9 cellular contexts compared by ENCODE assay signal in the genomic region with DNA sequence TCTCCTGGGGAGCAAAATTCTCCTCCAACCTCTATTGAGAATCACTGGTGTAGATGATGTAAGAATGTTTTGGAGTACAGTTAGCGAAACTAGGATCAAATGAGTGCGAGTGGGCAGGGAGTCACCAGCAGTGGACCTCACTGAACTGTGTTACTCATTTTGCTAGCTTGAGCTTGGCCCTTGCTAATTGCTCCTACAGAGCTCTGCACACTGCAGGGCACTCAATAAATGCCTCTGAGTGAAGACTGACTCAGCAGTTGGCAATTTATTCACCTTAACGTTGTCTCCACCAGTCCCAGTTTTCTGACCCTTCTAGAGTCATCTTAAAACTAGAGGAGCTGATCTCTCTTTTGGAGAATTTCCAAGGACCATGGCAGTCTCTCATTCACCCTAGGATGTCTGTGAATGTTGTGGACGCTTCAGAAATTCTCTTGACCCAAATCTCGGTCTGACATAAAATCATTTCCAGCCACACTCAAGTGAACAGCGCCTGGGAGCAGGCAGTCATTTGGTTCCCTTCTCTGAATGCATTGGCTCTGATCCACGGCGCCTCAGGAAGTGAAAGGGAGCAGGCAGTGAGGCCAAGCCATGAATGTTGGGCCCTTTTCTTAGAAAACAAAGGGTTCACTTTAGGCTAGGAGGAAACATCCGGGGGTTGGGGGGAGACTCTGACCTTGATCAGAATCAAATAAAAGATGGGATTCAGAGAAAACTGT.
A peak's percentile ranks its signal among the peaks of the same experiment; 100 is the strongest.
DNase-seq lines count a peak whose midpoint lies in the region; ATAC-seq, FAIRE-seq and TF ChIP-seq lines count a peak whose summit lies in the region.
"Had no signal": no experiment of that assay in that cellular context is flagged by ENCODE, and none has a peak within 500 bp of the region (broad histone marks: within the 10 kb centered on the region; RNA-seq: fewer than 3 reads in every experiment).

No MANE protein-coding gene starts in this region.

- peak; percentile 53 for ATAC-seq in HCT116
- no peak for ATAC-seq in omental fat pad (ENCODE audit: low FRiP score)
- ATAC-seq in HG02571 (IDR thresholded peaks at IDR 0.05; ENCODE audit: unreplicated experiment): no peak

- peak; percentile 23 for DNase-seq in HCT116 (ENCODE audit: low read depth, low spot score)
- peak; percentile 65 for DNase-seq in RCC 7860 (ENCODE audit: low spot score)
- DNase-seq in globus pallidus (ENCODE audit: low spot score): peak; percentile 87
- peak; percentile 86 for DNase-seq in putamen (ENCODE audit: low spot score)
- no peak for DNase-seq in omental fat pad (ENCODE audit: low spot score)
- DNase-seq in NCI-H748 (lab: John Stamatoyannopoulos, UW; ENCODE audit: unreplicated experiment): no peak
- DNase-seq: effector CD8-positive, alpha-beta T cell; HFFc6 had no signal

- H3K27me3 ChIP-seq in HCT116 (ENCODE audit: insufficient read depth, low read length): no peaks in the 10 kb centered on the region

- no peak overlapping the region for H3K4me3 ChIP-seq in HCT116 (replicated peaks in 1 of 2; ENCODE audit: low read depth in 1 of 2, low read length in 2 of 2)

- H2AFZ ChIP-seq in HCT116 (ENCODE audit: low read depth, low read length, poor library complexity, severe bottlenecking): peak overlapping the region; percentile 23

- no peaks in the 10 kb centered on the region for H3K79me2 ChIP-seq in HCT116 (ENCODE audit: insufficient read depth, low read length)

- no peak for TF ChIP-seq RAD21 in HCT116 (IDR thresholded peaks at IDR 0.05; ENCODE audit: low read depth)

- TF ChIP-seq POLR2A in HCT116 (IDR thresholded peaks at IDR 0.05; ENCODE audit: borderline replicate concordance, extremely low read depth, insufficient read depth, insufficient read length): no peak

- H3K4me2 ChIP-seq in HCT116 (ENCODE audit: low read length): peak overlapping the region; percentile 43

- BruUV-seq in HCT116 (replicated peaks; lab: Mats Ljungman, UMichigan): no TSS peak

- H3K27ac ChIP-seq in HCT116 (ENCODE audit: low read depth, low read length): no peak overlapping the region

- TF ChIP-seq CTCF in HCT116 (IDR thresholded peaks at IDR 0.05 in 2 of 3, conservative IDR thresholded peaks at IDR 0.05 in 1 of 3; ENCODE audit: borderline replicate concordance in 1 of 3, insufficient read depth in 1 of 3, low read depth in 2 of 3, low read length in 2 of 3) (no peak), omental fat pad (IDR thresholded peaks at IDR 0.05) (no peak)

- no peaks in the 10 kb centered on the region for H4K20me1 ChIP-seq in HCT116 (ENCODE audit: insufficient read depth)

- peaks cover 0 to 14% of the 10 kb centered on the region in 2 experiments; a peak in 2 of 4 replicates for H3K4me1 ChIP-seq in HCT116 (ENCODE audit: control insufficient read depth in 1 of 2, insufficient read depth in 2 of 2, low read length in 2 of 2)

- H3K9ac ChIP-seq in HCT116 (ENCODE audit: low read length): no peak overlapping the region

- H3K9me3 ChIP-seq in HCT116 (ENCODE audit: control insufficient read depth in 1 of 2, insufficient read depth in 1 of 2, low read depth in 1 of 2, low read length in 2 of 2): no peaks in the 10 kb centered on the region

- H3K36me3 ChIP-seq in HCT116 (ENCODE audit: control insufficient read depth in 1 of 2, insufficient read depth in 2 of 2, low read length in 2 of 2): no peaks in the 10 kb centered on the region

- no peaks in the 10 kb centered on the region for H3K9me2 ChIP-seq in HCT116 (ENCODE audit: insufficient read depth)

- no peak for FAIRE-seq in RCC 7860 (lab: Jason Lieb, UNC)

- RAD21 ChIA-PET in HCT116 (lab: Charles Lee; ENCODE audit: low non-redundant PET in 1 of 2, low total read pairs in 2 of 2, uncharacterized antibody in 2 of 2, unreplicated experiment in 2 of 2): no interaction called here

- intact Hi-C loops in HCT116 (cut with micrococcal nuclease): no loop called here

- POLR2A ChIA-PET in HCT116 (lab: Charles Lee): no interaction called here

- CTCF ChIA-PET in HCT116 (lab: Charles Lee): no interaction called here

TF ChIP-seq in HCT116, 20 proteins besides CTCF, POLR2A, EP300 and RAD21:
- TF ChIP-seq EGR1 (IDR thresholded peaks at IDR 0.05; ENCODE audit: low read depth) (no peak), SRF (IDR thresholded peaks at IDR 0.05; ENCODE audit: low read depth) (no peak)

Comparison
In these comparisons a context has a peak if more than half of its experiments do, and no peak if none do; other contexts are left out.
1. DNase-seq: peak in HCT116 (single experiment), RCC 7860 (single experiment), globus pallidus (single experiment) and putamen (single experiment); none in omental fat pad (single experiment) and NCI-H748 (single experiment).